ENCODE assay signal across 31 cellular contexts in the genomic region with DNA sequence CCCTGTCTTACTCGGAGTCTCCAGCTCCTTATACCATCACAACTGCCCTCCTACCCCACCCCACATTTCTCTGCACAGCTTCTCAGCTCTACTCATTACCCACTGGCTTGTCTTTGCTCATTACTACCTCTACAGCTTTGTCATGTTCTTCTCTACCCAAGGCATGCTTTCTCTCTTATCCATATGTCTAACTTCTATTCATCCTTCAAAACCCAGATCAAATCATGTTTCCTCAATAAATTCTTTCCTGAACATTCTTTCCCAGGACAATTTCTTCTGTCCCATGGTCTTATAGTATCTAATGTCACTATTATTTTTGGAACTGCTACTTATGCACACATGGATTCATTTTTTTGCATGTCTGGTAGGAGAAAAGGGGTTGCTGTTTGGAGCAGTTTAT.
"Had no signal": no experiment of that assay in that cellular context is flagged by ENCODE, and none has a peak within 500 bp of the region (broad histone marks: within the 10 kb centered on the region; RNA-seq: fewer than 3 reads in every experiment).

No MANE protein-coding gene starts in this region.

- H3K27ac ChIP-seq: vagina, VCaP had no signal

- H3K9me3 ChIP-seq: upper lobe of left lung, vagina had no signal

- DNase-seq: activated CD4-positive, alpha-beta T cell treated with anti-CD3 and anti-CD28 coated beads for 4 hours; activated CD4-positive, alpha-beta T cell treated with anti-CD3 and anti-CD28 coated beads, Interleukin-2, amount 50 U/mL, for 4 hours; activated effector memory CD4-positive, alpha-beta T cell treated with Interleukin-2 at 50 U/mL for 16 hours; activated naive CD4-positive, alpha-beta T cell treated with Interleukin-2 at 50 U/mL for 16 hours; anterior cingulate cortex; dermis blood vessel endothelial cell; effector CD4-positive, alpha-beta T cell; glutamatergic neuron; islet precursor cell; left cardiac atrium; midbrain; naive thymus-derived CD8-positive, alpha-beta T cell; posterior cingulate gyrus; stimulated activated CD4-positive, alpha-beta T cell treated with anti-CD3 and anti-CD28 coated beads, Interleukin-12 subunit alpha, Interleukin-12 subunit beta, amount 100 ng/mL, for 4 hours; stimulated activated CD4-positive, alpha-beta T cell treated with anti-CD3 and anti-CD28 coated beads, Interleukin-4, amount 100 ng/mL, for 1 hour; substantia nigra; T-helper 9 cell; upper lobe of left lung had no signal

- H3K27ac Mint-ChIP-seq: activated naive CD8-positive, alpha-beta T cell; memory B cell; stimulated activated effector memory CD8-positive, alpha-beta T cell treated with anti-CD3 and anti-CD28 coated beads, Interleukin-12 subunit alpha, Interleukin-12 subunit beta, amount 100 ng/mL, for 72 hours; stimulated activated naive CD8-positive, alpha-beta T cell treated with anti-CD3 and anti-CD28 coated beads, Interleukin-15, Interleukin-2, amounts not matched to agents 100 ng/mL and 50 ng/mL, for 24 hours; T-helper 1 cell treated with Interleukin-12 subunit alpha and Interleukin-12 subunit beta and Interleukin-4 antibody, amounts not matched to agents 30 μg/mL and 1 μg/mL, for 36 hours had no signal

- H3K4me3 Mint-ChIP-seq: activated naive CD8-positive, alpha-beta T cell; central memory CD8-positive, alpha-beta T cell; memory B cell; stimulated activated effector memory CD8-positive, alpha-beta T cell treated with anti-CD3 and anti-CD28 coated beads, Interleukin-12 subunit alpha, Interleukin-12 subunit beta, amount 100 ng/mL, for 72 hours; stimulated activated naive CD8-positive, alpha-beta T cell treated with anti-CD3 and anti-CD28 coated beads, Interleukin-15, Interleukin-2, amounts not matched to agents 100 ng/mL and 50 ng/mL, for 24 hours; T-helper 1 cell treated with Interleukin-12 subunit alpha and Interleukin-12 subunit beta and Interleukin-4 antibody, amounts not matched to agents 30 μg/mL and 1 μg/mL, for 36 hours had no signal

- H3K4me3 ChIP-seq: upper lobe of left lung, vagina had no signal

- ATAC-seq: naive thymus-derived CD8-positive, alpha-beta T cell; right cardiac atrium; stimulated activated effector memory CD8-positive, alpha-beta T cell treated with anti-CD3 and anti-CD28 coated beads, Interleukin-12 subunit alpha, Interleukin-12 subunit beta, amount 100 ng/mL, for 72 hours had no signal

- H3K36me3 ChIP-seq: upper lobe of left lung, vagina had no signal

- H3K9me3 Mint-ChIP-seq: memory B cell; stimulated activated effector memory CD8-positive, alpha-beta T cell treated with anti-CD3 and anti-CD28 coated beads, Interleukin-12 subunit alpha, Interleukin-12 subunit beta, amount 100 ng/mL, for 72 hours; stimulated activated naive CD8-positive, alpha-beta T cell treated with anti-CD3 and anti-CD28 coated beads, Interleukin-15, Interleukin-2, amounts not matched to agents 100 ng/mL and 50 ng/mL, for 24 hours; T-helper 1 cell treated with Interleukin-12 subunit alpha and Interleukin-12 subunit beta and Interleukin-4 antibody, amounts not matched to agents 30 μg/mL and 1 μg/mL, for 36 hours had no signal

- H3K36me3 Mint-ChIP-seq: memory B cell; naive thymus-derived CD8-positive, alpha-beta T cell had no signal

- H3K27me3 Mint-ChIP-seq: activated naive CD8-positive, alpha-beta T cell; central memory CD8-positive, alpha-beta T cell; memory B cell; naive thymus-derived CD8-positive, alpha-beta T cell had no signal

- H3K27me3 ChIP-seq: upper lobe of left lung, vagina had no signal

- FAIRE-seq: colon, endometrium, frontal cortex, TTC549 had no signal
